11 cellular contexts compared by ENCODE assay signal in the genomic region with DNA sequence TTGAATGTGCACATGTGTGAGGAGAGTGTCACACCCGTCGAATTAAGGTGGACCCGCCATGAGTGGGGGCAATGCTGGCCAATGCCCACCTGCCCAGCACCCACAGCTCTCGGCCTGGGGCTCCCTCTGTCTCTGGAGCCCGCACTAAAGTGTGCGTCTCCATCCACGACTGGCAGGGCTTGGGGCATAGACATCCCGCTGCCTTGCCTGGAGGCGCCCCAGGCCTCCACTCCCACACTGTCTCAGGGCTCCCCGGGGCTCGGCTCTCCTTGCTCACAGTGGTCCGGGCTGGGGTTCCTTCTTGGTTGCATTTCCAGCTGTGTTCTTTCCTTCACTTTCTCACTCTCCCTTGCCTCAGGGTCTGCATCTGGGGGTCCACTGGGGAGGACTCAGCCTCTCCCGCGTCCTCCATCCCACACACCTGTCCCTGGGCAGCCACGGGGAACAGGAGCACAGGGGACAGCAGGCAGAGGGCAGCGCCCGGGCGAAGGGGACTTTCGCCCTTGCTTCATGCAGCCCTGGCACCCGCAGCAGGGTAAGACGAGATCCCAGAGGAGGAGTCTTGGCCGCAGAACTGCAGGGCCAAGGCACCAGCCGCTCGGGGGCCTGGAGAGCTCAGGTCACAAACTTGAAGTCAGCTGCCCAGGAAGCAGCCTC. TPM values are rescaled to one million over a fixed set of nuclear protein-coding genes. Genes with fewer than 3 reads are reported as not detected.
DNase-seq lines count a peak whose midpoint lies in the region; ATAC-seq and TF ChIP-seq lines count a peak whose summit lies in the region.
"Had no signal": no experiment of that assay in that cellular context is flagged by ENCODE, and none has a peak within 500 bp of the region (broad histone marks: within the 10 kb centered on the region; RNA-seq: fewer than 3 reads in every experiment).

No MANE protein-coding gene starts in this region.

- no peaks in the 10 kb centered on the region for H3K36me3 Mint-ChIP-seq in neural progenitor cell

- intact Hi-C loops in body of pancreas (cut with DNase I) = no loop called here

- H3K27ac ChIP-seq in DOHH2 (ENCODE audit: low read depth, low read length) (peak overlapping the region; percentile 37), MM.1S (ENCODE audit: low read length) (no peak overlapping the region), body of pancreas (peak overlapping the region in 3 of 4 donors; percentile 46 to 87 (median 82)), neural progenitor cell (no peak overlapping the region)
- H3K27ac ChIP-seq: SJSA1, tibial artery had no signal

- H3K4me3 Mint-ChIP-seq in neural progenitor cell = no peak overlapping the region

- peak overlapping the region; percentile 31 for H3K27ac Mint-ChIP-seq in neural progenitor cell

- H3K36me3 ChIP-seq in DOHH2 (ENCODE audit: control insufficient read depth, low read length) (no peaks in the 10 kb centered on the region), MM.1S (replicated peaks; ENCODE audit: insufficient read depth, low read length) (no peaks in the 10 kb centered on the region), body of pancreas (replicated peaks in 1 of 2; ENCODE audit: insufficient read depth in 1 of 2, low read depth in 2 of 2) (no peaks in the 10 kb centered on the region), neural progenitor cell (no peaks in the 10 kb centered on the region)
- H3K36me3 ChIP-seq: SJSA1, tibial artery had no signal

- H3K4me1 Mint-ChIP-seq in neural progenitor cell = peaks cover 47% of the 10 kb centered on the region

- no peaks in the 10 kb centered on the region for H3K27me3 ChIP-seq in DOHH2 (ENCODE audit: control insufficient read depth, low read length)
- H3K27me3 ChIP-seq in MM.1S (replicated peaks; ENCODE audit: insufficient read depth, low read length) = peaks cover 83% of the 10 kb centered on the region
- no peaks in the 10 kb centered on the region for H3K27me3 ChIP-seq in body of pancreas
- no peaks in the 10 kb centered on the region for H3K27me3 ChIP-seq in neural progenitor cell

- H3K79me2 ChIP-seq in DOHH2 (ENCODE audit: control insufficient read depth, low read length) (no peaks in the 10 kb centered on the region), MM.1S (ENCODE audit: low read length) (no peaks in the 10 kb centered on the region), neural progenitor cell (ENCODE audit: low read depth) (no peaks in the 10 kb centered on the region)

- TF ChIP-seq CTCF in DOHH2 (IDR thresholded peaks at IDR 0.05; ENCODE audit: low read depth, low read length, poor library complexity, severe bottlenecking) = no peak
- TF ChIP-seq CTCF in MM.1S (IDR thresholded peaks at IDR 0.05; ENCODE audit: low read length) = no peak
- TF ChIP-seq CTCF in body of pancreas (IDR thresholded peaks at IDR 0.05) = no peak
- no peak for TF ChIP-seq CTCF in neural progenitor cell (IDR thresholded peaks at IDR 0.05)

- H3K9ac ChIP-seq in MM.1S (ENCODE audit: low read length) (no peak overlapping the region), neural progenitor cell (no peak overlapping the region)

- ATAC-seq in body of pancreas = peak; percentile 3
- no peak for ATAC-seq in GM21825 (IDR thresholded peaks at IDR 0.05; ENCODE audit: unreplicated experiment)

- H3K4me2 ChIP-seq in DOHH2 (ENCODE audit: low read length) (peak overlapping the region; percentile 68), MM.1S (ENCODE audit: low read depth, low read length) (peak overlapping the region; percentile 88), neural progenitor cell (no peak overlapping the region)

- no peaks in the 10 kb centered on the region for H3K9me3 ChIP-seq in DOHH2 (ENCODE audit: control insufficient read depth, insufficient read depth, low read length)
- H3K9me3 ChIP-seq in MM.1S (replicated peaks; ENCODE audit: insufficient read depth, low read length) = no peaks in the 10 kb centered on the region
- H3K9me3 ChIP-seq in body of pancreas = no peaks in the 10 kb centered on the region
- H3K9me3 ChIP-seq in neural progenitor cell (ENCODE audit: low read depth) = no peaks in the 10 kb centered on the region
- H3K9me3 ChIP-seq: SJSA1, tibial artery had no signal

- H3K4me1 ChIP-seq in DOHH2 (ENCODE audit: control insufficient read depth, low read length) (peaks cover 25% of the 10 kb centered on the region), MM.1S (ENCODE audit: low read length) (peaks cover 6% of the 10 kb centered on the region), body of pancreas (peaks cover 41% of the 10 kb centered on the region), neural progenitor cell (peaks cover 6% of the 10 kb centered on the region)
- H3K4me1 ChIP-seq: SJSA1, tibial artery had no signal

- DNase-seq in MM.1S (no peak), body of pancreas (no peak), neural progenitor cell (ENCODE audit: low spot score) (no peak), NCI-H345 treated with DMSO at 0.1 percent for 48 hours (lab: John Stamatoyannopoulos, UW; ENCODE audit: unreplicated experiment) (no peak), pons (ENCODE audit: low spot score) (no peak)
- no peak for DNase-seq in stimulated activated naive CD4-positive, alpha-beta T cell (lab: John Stamatoyannopoulos, UW)
- DNase-seq: occipital lobe, tibial artery had no signal

- peaks cover 9% of the 10 kb centered on the region for H3K27me3 Mint-ChIP-seq in neural progenitor cell (ENCODE audit: insufficient read depth, low read depth)

- H2AFZ ChIP-seq in MM.1S (ENCODE audit: low read length) (peak overlapping the region; percentile 52; the same call in 1 of the 2 replicates), neural progenitor cell (replicated peaks) (no peak overlapping the region)

- no peaks in the 10 kb centered on the region for H3F3A ChIP-seq in DOHH2 (ENCODE audit: control insufficient read depth, insufficient read depth)
- H3F3A ChIP-seq in MM.1S (ENCODE audit: insufficient read depth, low read length) = no peaks in the 10 kb centered on the region
- no peaks in the 10 kb centered on the region for H3F3A ChIP-seq in neural progenitor cell (ENCODE audit: low read depth)

- H3K9me2 ChIP-seq in DOHH2 (replicated peaks; ENCODE audit: control insufficient read depth, low read length) (no peaks in the 10 kb centered on the region), MM.1S (replicated peaks; ENCODE audit: insufficient read depth, low read length) (no peaks in the 10 kb centered on the region)

- no peaks in the 10 kb centered on the region for H3K9me3 Mint-ChIP-seq in neural progenitor cell

- TF ChIP-seq POLR2A in body of pancreas (IDR thresholded peaks at IDR 0.05) = no peak

- H4K20me1 ChIP-seq in DOHH2 (ENCODE audit: control insufficient read depth, insufficient read depth, low read depth, low read length) = no peaks in the 10 kb centered on the region
- no peaks in the 10 kb centered on the region for H4K20me1 ChIP-seq in MM.1S (ENCODE audit: insufficient read depth, low read length)
- H4K20me1 ChIP-seq in neural progenitor cell (ENCODE audit: low read depth) = no peaks in the 10 kb centered on the region

- WGBS in body of pancreas, 2 donors = 72 to 81% methylated on average over 11 to 23 of the region's 24 CpGs

- H3K4me3 ChIP-seq in DOHH2 (ENCODE audit: low read length) (peak overlapping the region; percentile 58), MM.1S (ENCODE audit: low read length) (peak overlapping the region; percentile 34), body of pancreas (no peak overlapping the region), neural progenitor cell (no peak overlapping the region)
- H3K4me3 ChIP-seq: SJSA1, tibial artery had no signal

RNA-seq across cellular contexts. Expression of a gene that starts 20.1 kb away (rescaled TPM):
- total RNA-seq in body of pancreas = 10 to 100 TPM in 1 of 2 donors, 1 to 10 TPM in 1; 7.0 to 10.2 TPM
- 14.0 and 18.1 TPM in 2 replicates for total RNA-seq in neural progenitor cell (ENCODE audit: low replicate concordance)

RNA-seq across cellular contexts. Expression of a gene that starts 28.5 kb away (rescaled TPM):
- total RNA-seq in body of pancreas (10 to 100 TPM; 46.4 to 47.8 TPM), neural progenitor cell (ENCODE audit: low replicate concordance) (7.0 and 23.9 TPM in 2 replicates)

RNA-seq across cellular contexts. Expression of a gene that starts 40.7 kb away (rescaled TPM):
- total RNA-seq in body of pancreas (10 to 100 TPM; 25.2 to 69.5 TPM), neural progenitor cell (ENCODE audit: low replicate concordance) (10.5 and 34.8 TPM in 2 replicates)
- total RNA-seq: SJSA1 had no signal

Comparison
In these comparisons a context has a peak if more than half of its experiments do, and no peak if none do; other contexts are left out.
1. H3K27ac ChIP-seq: peak in DOHH2 (single experiment) and body of pancreas (3 of 4); none in MM.1S (single experiment) and neural progenitor cell (single experiment).
2. H3K4me3 ChIP-seq: peak in DOHH2 (single experiment) and MM.1S (single experiment); none in body of pancreas (0 of 2) and neural progenitor cell (single experiment).